ENCODE assay signal across 8 cellular contexts in the genomic region with DNA sequence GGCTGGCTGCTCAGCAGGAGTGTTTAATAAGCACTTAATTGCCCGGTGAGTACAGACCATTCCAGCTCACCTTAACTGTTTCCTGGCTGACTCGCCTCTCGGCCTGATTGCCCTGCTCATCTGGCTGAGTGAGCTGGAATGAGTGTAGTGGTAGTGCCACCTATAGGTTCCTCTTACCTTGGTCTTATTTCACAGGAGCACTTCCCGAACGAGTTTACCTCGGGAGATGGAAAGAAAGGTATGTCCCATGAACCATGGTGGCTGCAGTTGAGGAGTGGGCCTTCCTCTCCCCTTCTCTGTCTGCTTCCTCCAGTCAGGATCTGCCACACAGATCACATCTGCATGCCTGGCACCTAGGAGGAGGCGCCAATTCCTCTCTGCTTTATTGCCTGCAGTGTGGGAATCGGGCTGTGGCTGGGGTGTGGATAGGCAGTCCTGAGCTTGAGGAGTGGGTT. TPM values are rescaled to one million over a fixed set of nuclear protein-coding genes. Genes with fewer than 3 reads are reported as not detected.
A peak's percentile ranks its signal among the peaks of the same experiment; 100 is the strongest.
DNase-seq lines count a peak whose midpoint lies in the region; ATAC-seq and TF ChIP-seq lines count a peak whose summit lies in the region.

No MANE protein-coding gene starts in this region.

- peak overlapping the region; percentile 39 for H3K4me3 Mint-ChIP-seq in activated naive CD8-positive, alpha-beta T cell treated with anti-CD3 and anti-CD28 coated beads, Interleukin-2, amount 10 ng/mL, durations not matched to agents 7 days and 5 days

- H3K9ac ChIP-seq in Loucy (ENCODE audit: low read depth, low read length, poor library complexity, severe bottlenecking), result no peak overlapping the region

- no peaks in the 10 kb centered on the region for H3K27me3 ChIP-seq in GM06990 (replicated peaks; ENCODE audit: control insufficient read depth, insufficient read depth, low read length)
- H3K27me3 ChIP-seq in Loucy (ENCODE audit: insufficient read depth, low read length, poor library complexity, severe bottlenecking), result no peaks in the 10 kb centered on the region
- H3K27me3 ChIP-seq in Panc1 (ENCODE audit: control insufficient read depth, insufficient read depth, low read length), result no peaks in the 10 kb centered on the region

- H4K20me1 ChIP-seq in Loucy (ENCODE audit: insufficient read depth, low read length, poor library complexity, severe bottlenecking), result no peaks in the 10 kb centered on the region

- no peaks in the 10 kb centered on the region for H3K9me3 ChIP-seq in Loucy (ENCODE audit: insufficient read depth, low read depth, low read length)
- H3K9me3 ChIP-seq in Panc1 (ENCODE audit: control insufficient read depth, insufficient read depth, low read depth, low read length), result no peaks in the 10 kb centered on the region

- ATAC-seq in Panc1, result peak; percentile 92
- peak; percentile 47 for ATAC-seq in activated naive CD8-positive, alpha-beta T cell treated with anti-CD3 and anti-CD28 coated beads, Interleukin-2, amount 10 ng/mL, durations not matched to agents 7 days and 5 days (ENCODE audit: low read depth)
- no peak for ATAC-seq in HG03378 (IDR thresholded peaks at IDR 0.05; ENCODE audit: unreplicated experiment)

- H3K36me3 ChIP-seq in GM06990 (ENCODE audit: control insufficient read depth, insufficient read depth, low read length), result no peaks in the 10 kb centered on the region
- no peaks in the 10 kb centered on the region for H3K36me3 ChIP-seq in Loucy (ENCODE audit: insufficient read depth, low read length)
- no peaks in the 10 kb centered on the region for H3K36me3 ChIP-seq in Panc1 (ENCODE audit: control insufficient read depth, insufficient read depth, low read length)

- peaks cover 11% of the 10 kb centered on the region for H3K27me3 Mint-ChIP-seq in activated naive CD8-positive, alpha-beta T cell treated with anti-CD3 and anti-CD28 coated beads, Interleukin-2, amount 10 ng/mL, durations not matched to agents 7 days and 5 days

- peak overlapping the region; percentile 68 for H3K4me2 ChIP-seq in Loucy (ENCODE audit: low read depth, low read length, poor library complexity, severe bottlenecking)

- H3K27ac ChIP-seq in Panc1 (ENCODE audit: low read length), result 0 out of 2 replicates have a peak overlapping the region, but pooled peaks have one; percentile 54

- no peak overlapping the region for H3K4me3 ChIP-seq in GM06990 (replicated peaks; ENCODE audit: low read depth, low read length)
- H3K4me3 ChIP-seq in Loucy (ENCODE audit: low read length, poor library complexity, severe bottlenecking), result peak overlapping the region; percentile 47
- peak overlapping the region in 1 of 2 experiments; percentile 18; a peak in 1 of 4 replicates for H3K4me3 ChIP-seq in Panc1 (ENCODE audit: low read depth in 2 of 2, low read length in 2 of 2)

- H2AFZ ChIP-seq in Loucy (ENCODE audit: low read length), result peak overlapping the region; percentile 57; the same call in 1 of the 2 replicates

- H3K36me3 Mint-ChIP-seq in activated naive CD8-positive, alpha-beta T cell treated with anti-CD3 and anti-CD28 coated beads, Interleukin-2, amount 10 ng/mL, durations not matched to agents 7 days and 5 days, result no peaks in the 10 kb centered on the region

- no peak overlapping the region for H3K27ac Mint-ChIP-seq in activated naive CD8-positive, alpha-beta T cell treated with anti-CD3 and anti-CD28 coated beads, Interleukin-2, amount 10 ng/mL, durations not matched to agents 7 days and 5 days

- CTCF ChIA-PET in Panc1 (lab: Charles Lee), result interaction anchor here (0.5 to 0.8 kb wide), 4 partner anchors 10 to 189 kb away, joined by 3 to 4 read pairs (median 3); no protein-coding TSS in a partner anchor

- H3K79me2 ChIP-seq in Loucy (ENCODE audit: insufficient read depth, low read length), result no peaks in the 10 kb centered on the region

- peaks cover 24% of the 10 kb centered on the region for H3K4me1 Mint-ChIP-seq in activated naive CD8-positive, alpha-beta T cell treated with anti-CD3 and anti-CD28 coated beads, Interleukin-2, amount 10 ng/mL, durations not matched to agents 7 days and 5 days

- intact Hi-C loops in Panc1 (cut with micrococcal nuclease; ENCODE audit: unreplicated experiment), result loop anchor here (5.0 to 10.0 kb wide), 2 partner anchors 95 to 197 kb away; a partner anchor contains a TSS

- H3K9me3 Mint-ChIP-seq in activated naive CD8-positive, alpha-beta T cell treated with anti-CD3 and anti-CD28 coated beads, Interleukin-2, amount 10 ng/mL, durations not matched to agents 7 days and 5 days, result no peaks in the 10 kb centered on the region

- DNase-seq in GM06990 (ENCODE audit: extremely low read depth, insufficient read length) (no peak), Panc1 (ENCODE audit: low read depth, low spot score) (peak; percentile 54), inferior parietal cortex (ENCODE audit: extremely low spot score) (peak; percentile 22), hippocampal formation (lab: John Stamatoyannopoulos, UW) (no peak)
- DNase-seq in activated naive CD8-positive, alpha-beta T cell treated with anti-CD3 and anti-CD28 coated beads, Interleukin-2, amount 10 ng/mL, durations not matched to agents 7 days and 5 days, result peak; percentile 46
- DNase-seq in stimulated activated CD4-positive, alpha-beta T cell treated with anti-CD3 and anti-CD28 coated beads, Interleukin-4, amount 100 ng/mL, for 48 hours (ENCODE audit: low read depth in 2 of 2), result peak; percentile 21 to 29

- H3F3A ChIP-seq in Loucy (ENCODE audit: low read depth), result no peaks in the 10 kb centered on the region

- H3K4me1 ChIP-seq in Loucy (ENCODE audit: insufficient read depth, low read length, poor library complexity, severe bottlenecking) (peaks cover 41% of the 10 kb centered on the region), Panc1 (ENCODE audit: control insufficient read depth, insufficient read depth, low read length) (no peaks in the 10 kb centered on the region; the same call in 1 of the 2 replicates)

- in situ Hi-C loops in Panc1 (cut with HindIII; ENCODE audit: low pct_unique_long_range_greater_than_20kb, low sequenced_read_pairs), result no loop called here

- TF ChIP-seq CTCF in GM06990 (IDR thresholded peaks at IDR 0.05; ENCODE audit: insufficient read depth, low read length, poor library complexity, severe bottlenecking) (peak; percentile 54), Loucy (conservative IDR thresholded peaks at IDR 0.05; ENCODE audit: low read length) (peak; percentile 84), Panc1 (IDR thresholded peaks at IDR 0.05) (peak; percentile 76)

- POLR2A ChIA-PET in Panc1 (lab: Charles Lee), result interaction anchor here (0.7 kb wide), 1 partner anchor 27 kb away, joined by 8 read pairs; no protein-coding TSS in a partner anchor
- POLR2A ChIA-PET in activated naive CD8-positive, alpha-beta T cell treated with anti-CD3 and anti-CD28 coated beads, Interleukin-2, amount 10 ng/mL, durations not matched to agents 7 days and 5 days (lab: Charles Lee), result interaction anchor here (1.3 kb wide), 1 partner anchor 100 kb away, joined by 5 read pairs; no protein-coding TSS in a partner anchor

- BruUV-seq in Panc1 (replicated peaks; lab: Mats Ljungman, UMichigan), result no TSS peak

- no peaks in the 10 kb centered on the region for H3K9me2 ChIP-seq in Loucy (replicated peaks; ENCODE audit: low read depth, low read length)

RNA-seq across cellular contexts. Expression of a gene that starts 26.7 kb away (rescaled TPM):
- 0.10 TPM for total RNA-seq in Panc1 (2021; ENCODE audit: unreplicated experiment)
- polyA plus RNA-seq in Panc1 (2012; ENCODE audit: insufficient read length), result not detected
- total RNA-seq in activated naive CD8-positive, alpha-beta T cell treated with anti-CD3 and anti-CD28 coated beads, Interleukin-2, amount 10 ng/mL, durations not matched to agents 7 days and 5 days, result under 1 TPM; 0.30 to 0.34 TPM

RNA-seq across cellular contexts. Expression of a gene that starts 33.1 kb away (rescaled TPM):
- 97.7 TPM for total RNA-seq in Panc1 (2021; ENCODE audit: unreplicated experiment)
- polyA plus RNA-seq in Panc1 (2012; ENCODE audit: insufficient read length), result 74.9 TPM
- total RNA-seq in activated naive CD8-positive, alpha-beta T cell treated with anti-CD3 and anti-CD28 coated beads, Interleukin-2, amount 10 ng/mL, durations not matched to agents 7 days and 5 days, result 100 to 1,000 TPM; 103 to 104 TPM

RNA-seq across cellular contexts. Expression of a gene that starts 34.0 kb away (rescaled TPM):
- total RNA-seq in Panc1 (2021; ENCODE audit: unreplicated experiment), result 89.4 TPM
- 131 TPM for polyA plus RNA-seq in Panc1 (2012; ENCODE audit: insufficient read length)
- total RNA-seq in activated naive CD8-positive, alpha-beta T cell treated with anti-CD3 and anti-CD28 coated beads, Interleukin-2, amount 10 ng/mL, durations not matched to agents 7 days and 5 days, result 100 to 1,000 TPM; 108 to 110 TPM

Comparison
In these comparisons a context has a peak if more than half of its experiments do, and no peak if none do; other contexts are left out.
1. DNase-seq: peak in Panc1 (single experiment), activated naive CD8-positive, alpha-beta T cell treated with anti-CD3 and anti-CD28 coated beads, Interleukin-2, amount 10 ng/mL, durations not matched to agents 7 days and 5 days (single experiment), inferior parietal cortex (single experiment) and stimulated activated CD4-positive, alpha-beta T cell treated with anti-CD3 and anti-CD28 coated beads, Interleukin-4, amount 100 ng/mL, for 48 hours (2 of 2); none in GM06990 (single experiment) and hippocampal formation (0 of 2).
2. Peak in every context shown above with its lines, with median percentiles within 50 percentile points of each other: CTCF ChIP-seq.